In the genomic region with DNA sequence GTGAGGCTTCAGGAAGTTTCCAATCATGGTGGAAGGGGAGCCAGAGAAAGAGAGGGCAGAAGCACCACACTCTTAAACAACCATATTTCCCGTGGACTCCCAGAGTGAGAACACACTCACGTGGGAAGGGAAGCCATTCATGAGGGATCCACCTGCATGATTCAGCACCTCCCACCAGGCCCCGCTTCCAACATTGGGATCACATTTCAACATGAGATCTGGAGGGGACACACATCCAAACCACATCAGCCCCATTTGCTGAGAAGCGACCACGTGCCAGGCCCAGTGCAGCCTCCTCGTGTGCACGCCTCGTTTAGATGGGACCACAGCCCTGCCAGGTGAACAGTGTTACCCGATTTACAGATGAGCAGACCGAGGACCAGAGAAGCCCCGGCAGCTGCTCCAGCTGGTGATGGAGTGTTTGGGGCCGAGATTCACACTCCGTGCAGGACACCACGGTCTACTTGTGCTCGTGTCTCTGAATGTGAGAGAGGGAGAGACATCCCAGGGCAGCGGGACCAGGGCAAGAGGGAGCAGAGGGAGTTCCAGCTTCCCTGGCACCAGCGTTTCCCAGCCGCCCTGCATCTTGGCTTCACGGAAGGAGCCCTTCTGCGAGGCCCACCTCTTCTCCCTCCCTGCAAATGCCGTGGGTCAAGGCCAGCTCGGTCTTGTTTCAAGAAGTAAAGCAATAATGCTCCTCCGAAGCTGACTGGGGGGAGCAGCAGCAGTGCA, we compare ENCODE assay signal across 23 cellular contexts.
"Had no signal": no experiment of that assay in that cellular context is flagged by ENCODE, and none has a peak within 500 bp of the region (broad histone marks: within the 10 kb centered on the region; RNA-seq: fewer than 3 reads in every experiment).

No MANE protein-coding gene starts in this region.

- H3K27ac Mint-ChIP-seq: activated CD4-positive, alpha-beta T cell treated with anti-CD3 and anti-CD28 coated beads for 36 hours; activated naive CD4-positive, alpha-beta T cell treated with anti-CD3 and anti-CD28 coated beads for 36 hours; activated naive CD8-positive, alpha-beta T cell treated with anti-CD3 and anti-CD28 coated beads, Interleukin-2, amount 10 ng/mL, durations not matched to agents 7 days and 5 days; activated T-helper 2 cell treated with anti-CD3 and anti-CD28 coated beads, Interferon-gamma antibody, Interleukin-2, Interleukin-4, amounts not matched to agents 10 μg/mL and 5 μg/mL and 100 μg/mL, durations not matched to agents 14 hours and 24 hours and 36 hours; naive thymus-derived CD4-positive, alpha-beta T cell; stimulated activated memory B cell treated with anti-CD40 and anti-IgM and Interleukin-4, amounts not matched to agents 10 μg/mL and 1 μg/mL and 100 μg/mL, for 72 hours; WTC11 had no signal

- H3K9me3 Mint-ChIP-seq: activated naive CD4-positive, alpha-beta T cell treated with anti-CD3 and anti-CD28 coated beads for 36 hours; activated naive CD8-positive, alpha-beta T cell treated with anti-CD3 and anti-CD28 coated beads, Interleukin-2, amount 10 ng/mL, durations not matched to agents 7 days and 5 days; activated T-helper 2 cell treated with anti-CD3 and anti-CD28 coated beads, Interferon-gamma antibody, Interleukin-2, Interleukin-4, amounts not matched to agents 10 μg/mL and 5 μg/mL and 100 μg/mL, durations not matched to agents 14 hours and 24 hours and 36 hours; stimulated activated memory B cell treated with anti-CD40 and anti-IgM and Interleukin-4, amounts not matched to agents 10 μg/mL and 1 μg/mL and 100 μg/mL, for 72 hours; WTC11 had no signal

- H3K36me3 Mint-ChIP-seq: activated naive CD8-positive, alpha-beta T cell treated with anti-CD3 and anti-CD28 coated beads, Interleukin-2, amount 10 ng/mL, durations not matched to agents 7 days and 5 days; naive thymus-derived CD4-positive, alpha-beta T cell; stimulated activated memory B cell treated with anti-CD40 and anti-IgM and Interleukin-4, amounts not matched to agents 10 μg/mL and 1 μg/mL and 100 μg/mL, for 72 hours; WTC11 had no signal

- H3K27ac ChIP-seq: breast epithelium, epithelial cell of prostate, heart right ventricle, left lung, parathyroid adenoma, skin epidermis, stomach, suprapubic skin, tibial nerve had no signal

- H3K4me1 ChIP-seq: breast epithelium, heart right ventricle, left lung, parathyroid adenoma, stomach, suprapubic skin, tibial nerve had no signal

- H3K9ac ChIP-seq: parathyroid adenoma had no signal

- H3K4me3 ChIP-seq: breast epithelium, heart right ventricle, left lung, lung, skin epidermis, stomach, suprapubic skin, tibial nerve had no signal

- DNase-seq: activated CD4-positive, alpha-beta T cell treated with anti-CD3 and anti-CD28 coated beads for 36 hours; activated CD4-positive, alpha-beta T cell treated with anti-CD3 and anti-CD28 coated beads, Interleukin-2, amount 50 U/mL, for 4 hours; activated naive CD4-positive, alpha-beta T cell treated with anti-CD3 and anti-CD28 coated beads for 36 hours; activated naive CD8-positive, alpha-beta T cell treated with anti-CD3 and anti-CD28 coated beads, Interleukin-2, amount 10 ng/mL, durations not matched to agents 7 days and 5 days; amniotic stem cell; cortex of kidney; heart right ventricle; left lung; naive thymus-derived CD4-positive, alpha-beta T cell; right cardiac atrium; stomach; T-helper 1 cell; T-helper 9 cell had no signal

- ATAC-seq: activated CD4-positive, alpha-beta T cell treated with anti-CD3 and anti-CD28 coated beads for 36 hours; heart right ventricle; left lung; naive thymus-derived CD4-positive, alpha-beta T cell; right cardiac atrium; stimulated activated memory B cell treated with anti-CD40 and anti-IgM and Interleukin-4, amounts not matched to agents 10 μg/mL and 1 μg/mL and 100 μg/mL, for 72 hours; WTC11 had no signal

- H3K4me1 Mint-ChIP-seq: activated CD4-positive, alpha-beta T cell treated with anti-CD3 and anti-CD28 coated beads for 36 hours; activated naive CD8-positive, alpha-beta T cell treated with anti-CD3 and anti-CD28 coated beads, Interleukin-2, amount 10 ng/mL, durations not matched to agents 7 days and 5 days; naive thymus-derived CD4-positive, alpha-beta T cell; stimulated activated memory B cell treated with anti-CD40 and anti-IgM and Interleukin-4, amounts not matched to agents 10 μg/mL and 1 μg/mL and 100 μg/mL, for 72 hours had no signal

- H3K4me3 Mint-ChIP-seq: activated CD4-positive, alpha-beta T cell treated with anti-CD3 and anti-CD28 coated beads for 36 hours; activated naive CD4-positive, alpha-beta T cell treated with anti-CD3 and anti-CD28 coated beads for 36 hours; activated naive CD8-positive, alpha-beta T cell treated with anti-CD3 and anti-CD28 coated beads, Interleukin-2, amount 10 ng/mL, durations not matched to agents 7 days and 5 days; naive thymus-derived CD4-positive, alpha-beta T cell; stimulated activated memory B cell treated with anti-CD40 and anti-IgM and Interleukin-4, amounts not matched to agents 10 μg/mL and 1 μg/mL and 100 μg/mL, for 72 hours; WTC11 had no signal

- H3K27me3 ChIP-seq: breast epithelium, left lung, stomach, suprapubic skin, tibial nerve had no signal

- H3K36me3 ChIP-seq: breast epithelium, heart right ventricle, left lung, stomach, suprapubic skin, tibial nerve had no signal

- H3K27me3 Mint-ChIP-seq: activated CD4-positive, alpha-beta T cell treated with anti-CD3 and anti-CD28 coated beads for 36 hours had no signal

- H3K9me3 ChIP-seq: breast epithelium, heart right ventricle, left lung, stomach, suprapubic skin, tibial nerve had no signal
